29 cellular contexts compared by ENCODE assay signal in genomic region chrX:100704581-100705203, GRCh38.
"Had no signal": no experiment of that assay in that cellular context is flagged by ENCODE, and none has a peak within 500 bp of the region (broad histone marks: within the 10 kb centered on the region; RNA-seq: fewer than 3 reads in every experiment).

No MANE protein-coding gene starts in this region.

- H3K79me2 ChIP-seq: parathyroid adenoma had no signal

- H3K27me3 Mint-ChIP-seq: stimulated activated memory B cell treated with anti-CD40 and anti-IgM and Interleukin-4, amounts not matched to agents 10 μg/mL and 1 μg/mL and 100 μg/mL, for 72 hours; type B pancreatic cell had no signal

- H3K27ac ChIP-seq: coronary artery, esophagus squamous epithelium, heart right ventricle, lower lobe of right lung, neutrophil, parathyroid adenoma, psoas muscle, sigmoid colon, testis, tibial artery had no signal

- H3K9ac ChIP-seq: parathyroid adenoma had no signal

- H3K4me1 Mint-ChIP-seq: neural crest cell had no signal

- H3K9me3 ChIP-seq: esophagus squamous epithelium, heart right ventricle, lower lobe of right lung, neutrophil, psoas muscle, sigmoid colon, testis, tibial artery had no signal

- H3K4me3 ChIP-seq: coronary artery, esophagus squamous epithelium, heart right ventricle, lower lobe of right lung, psoas muscle, sigmoid colon, testis, tibial artery had no signal

- H3K4me3 Mint-ChIP-seq: naive B cell; natural killer cell treated with Interleukin-12 subunit alpha and Interleukin-12 subunit beta and Interleukin-15 and Interleukin-18, amount 100 ng/mL, for 72 hours; neural crest cell; stimulated activated memory B cell treated with anti-CD40 and anti-IgM and Interleukin-4, amounts not matched to agents 10 μg/mL and 1 μg/mL and 100 μg/mL, for 72 hours; type B pancreatic cell had no signal

- H2AFZ ChIP-seq: parathyroid adenoma had no signal

- H3K36me3 Mint-ChIP-seq: naive B cell; natural killer cell treated with Interleukin-12 subunit alpha and Interleukin-12 subunit beta and Interleukin-15 and Interleukin-18, amount 100 ng/mL, for 72 hours; stimulated activated memory B cell treated with anti-CD40 and anti-IgM and Interleukin-4, amounts not matched to agents 10 μg/mL and 1 μg/mL and 100 μg/mL, for 72 hours; type B pancreatic cell had no signal

- H3K27me3 ChIP-seq: esophagus squamous epithelium, neutrophil, sigmoid colon, testis, tibial artery had no signal

- H3K27ac Mint-ChIP-seq: naive B cell; natural killer cell treated with Interleukin-12 subunit alpha and Interleukin-12 subunit beta and Interleukin-15 and Interleukin-18, amount 100 ng/mL, for 72 hours; stimulated activated memory B cell treated with anti-CD40 and anti-IgM and Interleukin-4, amounts not matched to agents 10 μg/mL and 1 μg/mL and 100 μg/mL, for 72 hours; type B pancreatic cell had no signal

- H3K36me3 ChIP-seq: lower lobe of right lung, neutrophil had no signal

- ATAC-seq: heart right ventricle; left cardiac atrium; left ventricle myocardium superior; lower lobe of right lung; natural killer cell treated with Interleukin-12 subunit alpha and Interleukin-12 subunit beta and Interleukin-15 and Interleukin-18, amount 100 ng/mL, for 72 hours; psoas muscle; right cardiac atrium; stimulated activated memory B cell treated with anti-CD40 and anti-IgM and Interleukin-4, amounts not matched to agents 10 μg/mL and 1 μg/mL and 100 μg/mL, for 72 hours; stimulated activated naive CD8-positive, alpha-beta T cell treated with anti-CD3 and anti-CD28 coated beads, Interleukin-15, Interleukin-2, amounts not matched to agents 100 U/mL and 50 U/mL, for 24 hours had no signal

- H3K4me1 ChIP-seq: heart right ventricle, lower lobe of right lung, parathyroid adenoma, psoas muscle, sigmoid colon, testis, tibial artery had no signal

- FAIRE-seq: islet of Langerhans had no signal

- H3K9me3 Mint-ChIP-seq: naive B cell; natural killer cell treated with Interleukin-12 subunit alpha and Interleukin-12 subunit beta and Interleukin-15 and Interleukin-18, amount 100 ng/mL, for 72 hours; stimulated activated memory B cell treated with anti-CD40 and anti-IgM and Interleukin-4, amounts not matched to agents 10 μg/mL and 1 μg/mL and 100 μg/mL, for 72 hours; type B pancreatic cell had no signal

- DNase-seq: dermis blood vessel endothelial cell; effector memory CD4-positive, alpha-beta T cell; erythroblast; esophagus squamous epithelium; foreskin melanocyte; glutamatergic neuron; heart right ventricle; hippocampal formation; left cardiac atrium; left ventricle myocardium superior; lower lobe of right lung; naive B cell; psoas muscle; right cardiac atrium; sigmoid colon; stimulated activated CD4-positive, alpha-beta T cell treated with anti-CD3 and anti-CD28 coated beads, Interleukin-2, amount 100 ng/mL, for 24 hours; stimulated activated CD4-positive, alpha-beta T cell treated with anti-CD3 and anti-CD28 coated beads, Interleukin-4, amount 100 ng/mL, for 4 hours; stimulated activated naive CD8-positive, alpha-beta T cell treated with anti-CD3 and anti-CD28 coated beads, Interleukin-15, Interleukin-2, amounts not matched to agents 100 U/mL and 50 U/mL, for 24 hours; substantia nigra; testis; tibial artery had no signal
